Comparison of ENCODE assay signal across 1 cellular context in genomic region chr21:43810505-43811261, GRCh38.
TF ChIP-seq lines count a peak whose summit lies in the region.

No MANE protein-coding gene starts in this region.

TF ChIP-seq in HepG2, 621 proteins besides CTCF, POLR2A, EP300 and RAD21 (continues in another document):
- peak; percentile 62 for TF ChIP-seq SAP130 (CRISPR knock-in tag; IDR thresholded peaks at IDR 0.05; ENCODE audit: low read depth)
- no peak; the same call in 1 of the 2 replicates for TF ChIP-seq MEF2D (CRISPR knock-in tag; IDR thresholded peaks at IDR 0.05)
- TF ChIP-seq SPEN (CRISPR knock-in tag; IDR thresholded peaks at IDR 0.05; ENCODE audit: low read depth), result no peak
- TF ChIP-seq ZNF616 (CRISPR knock-in tag; IDR thresholded peaks at IDR 0.05; ENCODE audit: low read depth), result no peak
- peak; percentile 80 for TF ChIP-seq PATZ1 (CRISPR knock-in tag; IDR thresholded peaks at IDR 0.05)
- no peak for TF ChIP-seq CEBPZ (IDR thresholded peaks at IDR 0.05; ENCODE audit: low read length)
- 0 out of 2 replicates have a peak, but pooled peaks have one; percentile 23 for TF ChIP-seq IKZF5 (CRISPR knock-in tag; IDR thresholded peaks at IDR 0.05)
- peak; percentile 77 for TF ChIP-seq BHLHE40 (IDR thresholded peaks at IDR 0.05; ENCODE audit: low read length)
- TF ChIP-seq FIP1L1 (IDR thresholded peaks at IDR 0.05; ENCODE audit: borderline replicate concordance, insufficient read depth, low read depth, low read length), result no peak
- TF ChIP-seq ZNF816 (CRISPR knock-in tag; IDR thresholded peaks at IDR 0.05; ENCODE audit: borderline replicate concordance), result no peak
- TF ChIP-seq ZNF776 (CRISPR knock-in tag; IDR thresholded peaks at IDR 0.05), result peak; percentile 46; the same call in 1 of the 2 replicates
- TF ChIP-seq MAFK (conservative IDR thresholded peaks at IDR 0.05 in 1 of 2, IDR thresholded peaks at IDR 0.05 in 1 of 2; ENCODE audit: low read length in 2 of 2), result no peak
- peak; percentile 51; the same call in 1 of the 2 replicates for TF ChIP-seq ZNF598 (CRISPR knock-in tag; IDR thresholded peaks at IDR 0.05; ENCODE audit: borderline replicate concordance)
- peak; percentile 49; the same call in 1 of the 2 replicates for TF ChIP-seq MYC (CRISPR knock-in tag; IDR thresholded peaks at IDR 0.05; ENCODE audit: borderline replicate concordance)
- peak; percentile 51; the same call in 1 of the 2 replicates for TF ChIP-seq ZNF772 (CRISPR knock-in tag; IDR thresholded peaks at IDR 0.05)
- TF ChIP-seq U2AF1 (optimal IDR thresholded peaks at IDR 0.05; ENCODE audit: low read depth, low read length), result no peak
- peak; percentile 54 for TF ChIP-seq ZNF407 (CRISPR knock-in tag; IDR thresholded peaks at IDR 0.05; ENCODE audit: not compliant biosample characterization)
- TF ChIP-seq HOXA9 (CRISPR knock-in tag; IDR thresholded peaks at IDR 0.05; ENCODE audit: borderline replicate concordance), result no peak
- TF ChIP-seq SRSF4 (IDR thresholded peaks at IDR 0.05; ENCODE audit: low read depth, low read length, poor library complexity, severe bottlenecking), result no peak
- no peak for TF ChIP-seq HCFC1 (IDR thresholded peaks at IDR 0.05; ENCODE audit: low read depth, low read length)
- no peak for TF ChIP-seq ZNF652 (CRISPR knock-in tag; IDR thresholded peaks at IDR 0.05; ENCODE audit: borderline replicate concordance, low read depth)
- 0 out of 2 replicates have a peak, but pooled peaks have one; percentile 65 for TF ChIP-seq KDM3A (CRISPR knock-in tag; IDR thresholded peaks at IDR 0.05; ENCODE audit: low read depth)
- no peak for TF ChIP-seq JARID2 (CRISPR knock-in tag; IDR thresholded peaks at IDR 0.05; ENCODE audit: insufficient replicate concordance)
- TF ChIP-seq ZNF205 (CRISPR knock-in tag; IDR thresholded peaks at IDR 0.05), result 0 out of 2 replicates have a peak, but pooled peaks have one; percentile 62
- TF ChIP-seq CREM (IDR thresholded peaks at IDR 0.05), result no peak
- no peak for TF ChIP-seq CREM (CRISPR knock-in tag; IDR thresholded peaks at IDR 0.05)
- no peak for TF ChIP-seq THAP11 (CRISPR knock-in tag; IDR thresholded peaks at IDR 0.05)
- peak; percentile 42; the same call in 1 of the 2 replicates for TF ChIP-seq TFDP1 (CRISPR knock-in tag; IDR thresholded peaks at IDR 0.05; ENCODE audit: borderline replicate concordance)
- TF ChIP-seq SNRNP70 (IDR thresholded peaks at IDR 0.05; ENCODE audit: low read depth, low read length), result no peak
- no peak for TF ChIP-seq ZNF101 (CRISPR knock-in tag; IDR thresholded peaks at IDR 0.05; ENCODE audit: borderline replicate concordance, low read depth)
- 0 out of 2 replicates have a peak, but pooled peaks have one; percentile 15 for TF ChIP-seq JUN (CRISPR knock-in tag; IDR thresholded peaks at IDR 0.05)
- peak; percentile 57; the same call in 1 of the 2 replicates for TF ChIP-seq ZBTB7A (CRISPR knock-in tag; IDR thresholded peaks at IDR 0.05)
- no peak for TF ChIP-seq NFE2L1 (CRISPR knock-in tag; IDR thresholded peaks at IDR 0.05; ENCODE audit: borderline replicate concordance)
- peak; percentile 43; the same call in 1 of the 2 replicates for TF ChIP-seq NR2F6 (IDR thresholded peaks at IDR 0.05)
- peak; percentile 70; the same call in 1 of the 2 replicates for TF ChIP-seq NR2F6 (CRISPR knock-in tag; IDR thresholded peaks at IDR 0.05)
- peak; percentile 40; the same call in 1 of the 2 replicates for TF ChIP-seq ZFP91 (CRISPR knock-in tag; IDR thresholded peaks at IDR 0.05; ENCODE audit: borderline replicate concordance)
- TF ChIP-seq IRF2 (CRISPR knock-in tag; IDR thresholded peaks at IDR 0.05), result peak; percentile 48
- TF ChIP-seq CAMTA2 (CRISPR knock-in tag; IDR thresholded peaks at IDR 0.05; ENCODE audit: borderline replicate concordance), result 0 out of 2 replicates have a peak, but pooled peaks have one; percentile 73
- TF ChIP-seq RBM39 (IDR thresholded peaks at IDR 0.05; ENCODE audit: low read depth, low read length, poor library complexity, severe bottlenecking), result peak; percentile 51
- no peak for TF ChIP-seq ZC3H4 (CRISPR knock-in tag; IDR thresholded peaks at IDR 0.05; ENCODE audit: borderline replicate concordance)
- TF ChIP-seq TBX2 (CRISPR knock-in tag; IDR thresholded peaks at IDR 0.05; ENCODE audit: borderline replicate concordance), result peak; percentile 63
- 0 out of 2 replicates have a peak, but pooled peaks have one; percentile 53 for TF ChIP-seq HNRNPL (IDR thresholded peaks at IDR 0.05; ENCODE audit: low read depth, low read length)
- TF ChIP-seq SP2 (CRISPR knock-in tag; IDR thresholded peaks at IDR 0.05), result no peak
- TF ChIP-seq RBAK (CRISPR knock-in tag; IDR thresholded peaks at IDR 0.05), result no peak
- TF ChIP-seq TFAP4 (IDR thresholded peaks at IDR 0.05; ENCODE audit: borderline replicate concordance, low read depth), result peak; percentile 41; the same call in 1 of the 2 replicates
- TF ChIP-seq ZSCAN29 (CRISPR knock-in tag; conservative IDR thresholded peaks at IDR 0.05), result peak; percentile 74; the same call in 1 of the 2 replicates
- 0 out of 2 replicates have a peak, but pooled peaks have one; percentile 51 for TF ChIP-seq MEIS1 (CRISPR knock-in tag; IDR thresholded peaks at IDR 0.05; ENCODE audit: borderline replicate concordance)
- TF ChIP-seq HOXA3 (CRISPR knock-in tag; IDR thresholded peaks at IDR 0.05), result peak; percentile 58; the same call in 1 of the 2 replicates
